In genomic region chr7:102992509-102992819, GRCh38 we compare ENCODE assay signal across 18 cellular contexts.
DNase-seq lines count a peak whose midpoint lies in the region; ATAC-seq, FAIRE-seq and TF ChIP-seq lines count a peak whose summit lies in the region.
"Had no signal": no experiment of that assay in that cellular context is flagged by ENCODE, and none has a peak within 500 bp of the region (broad histone marks: within the 10 kb centered on the region; RNA-seq: fewer than 3 reads in every experiment).

No MANE protein-coding gene starts in this region.

- POLR2A ChIA-PET in K562 (lab: Yijun Ruan, JAX) = interaction anchor here (0.7 to 1.5 kb wide), 7 partner anchors 9 to 89 kb away, joined by 3 to 6 read pairs (median 3); no protein-coding TSS in a partner anchor

- peaks cover 15% of the 10 kb centered on the region for H3K36me3 ChIP-seq in K562 (ENCODE audit: control insufficient read depth, insufficient read depth, low read length)
- H3K36me3 ChIP-seq: BLaER1 treated with 17β-estradiol and CSF1 and Interleukin-3, amounts not matched to agents 10 nM and 100 nM had no signal

- no peak for FAIRE-seq in K562 (lab: Jason Lieb, UNC)
- FAIRE-seq: GM18507, TTC549 had no signal

- ATAC-seq in K562 = peak; percentile 34
- peak; percentile 3 to 5 for ATAC-seq in right cardiac atrium
- ATAC-seq in GM21515 (IDR thresholded peaks at IDR 0.05; ENCODE audit: unreplicated experiment) = no peak

- H3K27ac ChIP-seq in HL-60 (replicated peaks) = peak overlapping the region; percentile 60
- peak overlapping the region; percentile 89 for H3K27ac ChIP-seq in K562 (ENCODE audit: extremely low read depth, low read depth, low read length)
- H3K27ac ChIP-seq in right cardiac atrium (ENCODE audit: low read length) = peak overlapping the region; percentile 72
- H3K27ac ChIP-seq in temporal lobe (ENCODE audit: low read depth, low read length) = peak overlapping the region; percentile 57
- H3K27ac ChIP-seq: BLaER1 treated with 17β-estradiol and CSF1 and Interleukin-3, amounts not matched to agents 10 nM and 100 nM had no signal

- TF ChIP-seq CTCF in HL-60 (IDR thresholded peaks at IDR 0.05; ENCODE audit: insufficient read depth, low read length) (no peak), K562 (IDR thresholded peaks at IDR 0.05 in 2 of 3, conservative IDR thresholded peaks at IDR 0.05 in 1 of 3; ENCODE audit: insufficient read depth in 2 of 3, low read depth in 1 of 3, low read length in 3 of 3) (no peak)

- peak overlapping the region; percentile 55 for H2AFZ ChIP-seq in K562 (ENCODE audit: low read depth, low read length)

- no peak overlapping the region for H3K4me3 ChIP-seq in HL-60 (replicated peaks; ENCODE audit: insufficient read depth, low read length)
- H3K4me3 ChIP-seq in K562 = no peak overlapping the region
- no peak overlapping the region for H3K4me3 ChIP-seq in right cardiac atrium (ENCODE audit: low read length)
- H3K4me3 ChIP-seq: BLaER1 treated with 17β-estradiol and CSF1 and Interleukin-3, amounts not matched to agents 10 nM and 100 nM had no signal

- H3K4me1 ChIP-seq in K562 (replicated peaks in 1 of 2; ENCODE audit: control insufficient read depth in 2 of 2, insufficient read depth in 2 of 2, low read length in 2 of 2) = peaks cover 23 to 65% of the 10 kb centered on the region in 2 experiments
- H3K4me1 ChIP-seq in right cardiac atrium (ENCODE audit: control insufficient read depth, insufficient read depth, low read length) = peaks cover 5% of the 10 kb centered on the region

- 4% methylated on average over 2 of the region's 2 CpGs for WGBS in K562 (ENCODE audit: insufficient coverage, low coverage, missing lambda C conversion rate)
- 64% methylated on average over 2 of the region's 2 CpGs for WGBS in right cardiac atrium

- no peaks in the 10 kb centered on the region for H4K20me1 ChIP-seq in K562 (replicated peaks; ENCODE audit: control insufficient read depth, insufficient read depth, low read length)
- H4K20me1 ChIP-seq: BLaER1 treated with 17β-estradiol and CSF1 and Interleukin-3, amounts not matched to agents 10 nM and 100 nM had no signal

- no peaks in the 10 kb centered on the region for H3K9me1 ChIP-seq in K562 (ENCODE audit: control insufficient read depth, insufficient read depth, low read length)

- peak overlapping the region; percentile 71 for H3K4me2 ChIP-seq in K562 (ENCODE audit: insufficient read depth, low read length)

- CTCF ChIA-PET in K562 (lab: Yijun Ruan, JAX; ENCODE audit: low intra/inter-chr PET ratio) = no interaction called here

- H3K9me3 ChIP-seq in K562 (replicated peaks; ENCODE audit: control insufficient read depth, insufficient read depth, low read depth, low read length) (peaks cover 6% of the 10 kb centered on the region), right cardiac atrium (ENCODE audit: control insufficient read depth, low read length) (no peaks in the 10 kb centered on the region)

- no peak for TF ChIP-seq EP300 in K562 (IDR thresholded peaks at IDR 0.05; ENCODE audit: low read length)

- DNase-seq in HL-60 (ENCODE audit: low read depth in 1 of 2, low spot score in 1 of 2) (no peak), K562 (ENCODE audit: extremely low read depth in 1 of 4, low spot score in 3 of 4) (no peak), right cardiac atrium (peak in 1 of 3 donors; percentile 51), 8988T (no peak), NCI-H345 (lab: John Stamatoyannopoulos, UW) (no peak)
- no peak for DNase-seq in activated CD4-positive, alpha-beta T cell treated with anti-CD3 and anti-CD28 coated beads for 1 hour
- DNase-seq: activated CD4-positive, alpha-beta T cell treated with anti-CD3 and anti-CD28 coated beads, Interleukin-2, amount 50 U/mL, for 1 hour; activated T-cell treated with anti-CD3 and anti-CD28 coated beads for 4 hours; effector CD8-positive, alpha-beta T cell; left cardiac atrium; MM.1S; NCI-H2029 treated with DMSO at 0.1 percent for 48 hours; NCI-H524 had no signal

- H3K79me2 ChIP-seq in K562 (ENCODE audit: control insufficient read depth, insufficient read depth, low read length) = no peaks in the 10 kb centered on the region

- H3K27me3 ChIP-seq in HL-60 (ENCODE audit: insufficient read depth, poor library complexity, severe bottlenecking) = no peaks in the 10 kb centered on the region
- no peaks in the 10 kb centered on the region for H3K27me3 ChIP-seq in K562 (ENCODE audit: control insufficient read depth in 2 of 2, insufficient read depth in 2 of 2, low read length in 2 of 2)
- no peaks in the 10 kb centered on the region for H3K27me3 ChIP-seq in right cardiac atrium (ENCODE audit: control insufficient read depth, insufficient read depth)
- H3K27me3 ChIP-seq: BLaER1 treated with 17β-estradiol and CSF1 and Interleukin-3, amounts not matched to agents 10 nM and 100 nM had no signal

- in situ Hi-C loops in K562 (cut with MboI) = no loop called here

- intact Hi-C loops in K562 (cut with micrococcal nuclease) (loop anchor here (5.0 kb wide), 1 partner anchor 35 kb away; no protein-coding TSS in a partner anchor), right cardiac atrium (cut with DNase I) (no loop called here)

- no peak; the same call in 1 of the 2 replicates for TF ChIP-seq POLR2A in K562 (conservative IDR thresholded peaks at IDR 0.05)

- BruUV-seq in K562 (replicated peaks; lab: Mats Ljungman, UMichigan) = no TSS peak

- no peak for TF ChIP-seq RAD21 in K562 (CRISPR knock-in tag; conservative IDR thresholded peaks at IDR 0.05 in 1 of 2, IDR thresholded peaks at IDR 0.05 in 1 of 2)

- peak overlapping the region; percentile 49 to 56; a peak in 3 of 4 replicates for H3K9ac ChIP-seq in K562 (ENCODE audit: insufficient read depth in 1 of 2, low read depth in 2 of 2, low read length in 2 of 2)
- H3K9ac ChIP-seq: BLaER1 treated with 17β-estradiol and CSF1 and Interleukin-3, amounts not matched to agents 10 nM and 100 nM had no signal

TF ChIP-seq in K562, 482 proteins besides CTCF, POLR2A, EP300 and RAD21 (continues in another document):
- TF ChIP-seq DLX4 (CRISPR knock-in tag; IDR thresholded peaks at IDR 0.05) = no peak
